Comparison of ENCODE assay signal across 8 cellular contexts in genomic region chr11:116193321-116194114, GRCh38.
A peak's percentile ranks its signal among the peaks of the same experiment; 100 is the strongest.
DNase-seq lines count a peak whose midpoint lies in the region; ATAC-seq and TF ChIP-seq lines count a peak whose summit lies in the region.

No MANE protein-coding gene starts in this region.

- H3K36me3 ChIP-seq in GM23338 (ENCODE audit: insufficient read depth) (no peaks in the 10 kb centered on the region), left ventricle myocardium inferior (no peaks in the 10 kb centered on the region), prostate gland (no peaks in the 10 kb centered on the region)

- no peak overlapping the region for H2AFZ ChIP-seq in GM23338

- H3K4me1 ChIP-seq in GM23338 (ENCODE audit: insufficient read depth) (peaks cover 33% of the 10 kb centered on the region), left ventricle myocardium inferior (peaks cover 13% of the 10 kb centered on the region), prostate gland (replicated peaks) (no peaks in the 10 kb centered on the region)

- no peaks in the 10 kb centered on the region for H3F3A ChIP-seq in GM23338 (replicated peaks; ENCODE audit: low read depth)

- TF ChIP-seq POLR2A in prostate gland (IDR thresholded peaks at IDR 0.05): no peak

- H3K4me1 Mint-ChIP-seq in GM23338: peaks cover 46% of the 10 kb centered on the region

- no peaks in the 10 kb centered on the region for H3K9me2 ChIP-seq in GM23338 (ENCODE audit: insufficient read depth)

- no peaks in the 10 kb centered on the region for H3K9me3 ChIP-seq in left ventricle myocardium inferior (replicated peaks)
- H3K9me3 ChIP-seq in prostate gland: no peaks in the 10 kb centered on the region

- ATAC-seq in GM23338 (peak; percentile 73), HG03097 (IDR thresholded peaks at IDR 0.05; ENCODE audit: low FRiP score, unreplicated experiment) (no peak)

- peak overlapping the region; percentile 47; the same call in 1 of the 2 replicates for H3K27ac Mint-ChIP-seq in GM23338

- DNase-seq in GM23338 (ENCODE audit: low spot score) (peak; percentile 88), left ventricle myocardium inferior (no peak), prostate gland (ENCODE audit: low spot score) (peak; percentile 89), NOMO-1 treated with DMSO at 0.1 percent for 48 hours (lab: John Stamatoyannopoulos, UW; ENCODE audit: unreplicated experiment) (no peak)
- DNase-seq in stimulated activated CD4-positive, alpha-beta T cell treated with anti-CD3 and anti-CD28 coated beads, Interleukin-2, amount 100 ng/mL, for 48 hours: no peak
- DNase-seq in activated CD4-positive, CD25-positive, alpha-beta regulatory T cell treated with anti-CD3 and anti-CD28 coated beads, Interleukin-2, amount 50 U/mL, for 72 hours: no peak

- intact Hi-C loops in left ventricle myocardium inferior (cut with micrococcal nuclease): no loop called here
- intact Hi-C loops in prostate gland (cut with DNase I): no loop called here

- H3K4me3 Mint-ChIP-seq in GM23338: peak overlapping the region; percentile 76

- H3K27ac ChIP-seq in GM23338 (ENCODE audit: low read depth) (no peak overlapping the region), VCaP (peak overlapping the region; percentile 95), left ventricle myocardium inferior (replicated peaks) (peak overlapping the region; percentile 57), prostate gland (peak overlapping the region; percentile 73 to 88)

- peak overlapping the region; percentile 45 for H3K4me3 ChIP-seq in GM23338
- H3K4me3 ChIP-seq in left ventricle myocardium inferior: peak overlapping the region; percentile 65
- peak overlapping the region; percentile 23 to 50 for H3K4me3 ChIP-seq in prostate gland

- H4K20me1 ChIP-seq in GM23338 (replicated peaks; ENCODE audit: insufficient read depth): no peaks in the 10 kb centered on the region; the same call in 1 of the 2 replicates

- no peaks in the 10 kb centered on the region for H3K36me3 Mint-ChIP-seq in GM23338 (ENCODE audit: low read depth)

- WGBS in prostate gland: under 1% methylated on average over 34 of the region's 34 CpGs

- peak overlapping the region; percentile 66 for H3K4me2 ChIP-seq in GM23338

- H3K9me3 Mint-ChIP-seq in GM23338: no peaks in the 10 kb centered on the region

- H3K27me3 ChIP-seq in GM23338 (ENCODE audit: insufficient read depth) (peaks cover 22% of the 10 kb centered on the region), left ventricle myocardium inferior (ENCODE audit: low read depth) (peaks cover 58% of the 10 kb centered on the region), prostate gland (replicated peaks; ENCODE audit: insufficient read depth) (no peaks in the 10 kb centered on the region)

- H3K27me3 Mint-ChIP-seq in GM23338 (ENCODE audit: insufficient read depth, low read depth, poor library complexity): peaks cover 14% of the 10 kb centered on the region

- no peak for TF ChIP-seq CTCF in GM23338 (conservative IDR thresholded peaks at IDR 0.05; ENCODE audit: low read depth in 2 of 2)
- TF ChIP-seq CTCF in VCaP (conservative IDR thresholded peaks at IDR 0.05): peak; percentile 47
- peak; percentile 34 for TF ChIP-seq CTCF in left ventricle myocardium inferior (IDR thresholded peaks at IDR 0.05; ENCODE audit: borderline replicate concordance)
- TF ChIP-seq CTCF in prostate gland (IDR thresholded peaks at IDR 0.05): peak in 1 of 4 experiments; percentile 5

- no peaks in the 10 kb centered on the region for H3K79me2 ChIP-seq in GM23338 (replicated peaks; ENCODE audit: insufficient read depth)

TF ChIP-seq in GM23338, 12 proteins besides CTCF, POLR2A, EP300 and RAD21:
- TF ChIP-seq EZH2 (IDR thresholded peaks at IDR 0.05; ENCODE audit: low read depth, unreplicated experiment) (no peak), JUNB (IDR thresholded peaks at IDR 0.05; ENCODE audit: unreplicated experiment) (no peak), ZNF114 (CRISPR knock-in tag; IDR thresholded peaks at IDR 0.05) (no peak), POLR2AphosphoS5 (IDR thresholded peaks at IDR 0.05; ENCODE audit: low read depth) (no peak; the same call in 1 of the 2 replicates)
TF ChIP-seq in GM23338: peak in this region for 0.

Comparison
In these comparisons a context has a peak if more than half of its experiments do, and no peak if none do; other contexts are left out.
1. DNase-seq: peak in GM23338 (single experiment) and prostate gland (single experiment); none in left ventricle myocardium inferior (single experiment), stimulated activated CD4-positive, alpha-beta T cell treated with anti-CD3 and anti-CD28 coated beads, Interleukin-2, amount 100 ng/mL, for 48 hours (0 of 2), activated CD4-positive, CD25-positive, alpha-beta regulatory T cell treated with anti-CD3 and anti-CD28 coated beads, Interleukin-2, amount 50 U/mL, for 72 hours (single experiment) and NOMO-1 treated with DMSO at 0.1 percent for 48 hours (single experiment).
2. CTCF ChIP-seq: peak in VCaP (single experiment) and left ventricle myocardium inferior (single experiment); none in GM23338 (0 of 2).
3. Peak in every context shown above with its lines, with median percentiles within 50 percentile points of each other: H3K4me3 ChIP-seq.